29 cellular contexts compared by ENCODE assay signal in genomic region chr6:26186652-26187051, GRCh38.
DNase-seq lines count a peak whose midpoint lies in the region; ATAC-seq lines count a peak whose summit lies in the region.
"Had no signal": no experiment of that assay in that cellular context is flagged by ENCODE, and none has a peak within 500 bp of the region (broad histone marks: within the 10 kb centered on the region; RNA-seq: fewer than 3 reads in every experiment).

No MANE protein-coding gene starts in this region.

- H3K36me3 Mint-ChIP-seq in activated naive CD8-positive, alpha-beta T cell treated with anti-CD3 and anti-CD28 coated beads, Interleukin-2, amount 10 ng/mL, durations not matched to agents 7 days and 5 days: peaks cover 1% of the 10 kb centered on the region
- peaks cover 5% of the 10 kb centered on the region for H3K36me3 Mint-ChIP-seq in activated naive CD8-positive, alpha-beta T cell treated with anti-CD3 and anti-CD28 coated beads for 36 hours
- H3K36me3 Mint-ChIP-seq in stimulated activated memory B cell treated with anti-CD40 and anti-IgM and Interleukin-4, amounts not matched to agents 10 μg/mL and 1 μg/mL and 100 μg/mL, for 72 hours: no peaks in the 10 kb centered on the region
- H3K36me3 Mint-ChIP-seq: mesothelial cell of epicardium; naive thymus-derived CD4-positive, alpha-beta T cell had no signal

- no peaks in the 10 kb centered on the region for H3K9me3 Mint-ChIP-seq in activated naive CD8-positive, alpha-beta T cell treated with anti-CD3 and anti-CD28 coated beads, Interleukin-2, amount 10 ng/mL, durations not matched to agents 7 days and 5 days
- H3K9me3 Mint-ChIP-seq in activated naive CD8-positive, alpha-beta T cell treated with anti-CD3 and anti-CD28 coated beads for 36 hours: no peaks in the 10 kb centered on the region
- peaks cover 3% of the 10 kb centered on the region for H3K9me3 Mint-ChIP-seq in stimulated activated memory B cell treated with anti-CD40 and anti-IgM and Interleukin-4, amounts not matched to agents 10 μg/mL and 1 μg/mL and 100 μg/mL, for 72 hours
- H3K9me3 Mint-ChIP-seq: mesothelial cell of epicardium had no signal

- ATAC-seq in activated naive CD8-positive, alpha-beta T cell treated with anti-CD3 and anti-CD28 coated beads, Interleukin-2, amount 10 ng/mL, durations not matched to agents 7 days and 5 days (ENCODE audit: low read depth): no peak
- no peak for ATAC-seq in stimulated activated memory B cell treated with anti-CD40 and anti-IgM and Interleukin-4, amounts not matched to agents 10 μg/mL and 1 μg/mL and 100 μg/mL, for 72 hours
- ATAC-seq in GM21367 (IDR thresholded peaks at IDR 0.05; ENCODE audit: unreplicated experiment): no peak
- no peak for ATAC-seq in GM18517 (IDR thresholded peaks at IDR 0.05; ENCODE audit: unreplicated experiment)
- ATAC-seq: activated CD4-positive, alpha-beta T cell treated with anti-CD3 and anti-CD28 coated beads for 36 hours; esophagus mucosa; foreskin keratinocyte; left lung; naive thymus-derived CD4-positive, alpha-beta T cell; upper lobe of right lung had no signal

- POLR2A ChIA-PET in activated naive CD8-positive, alpha-beta T cell treated with anti-CD3 and anti-CD28 coated beads, Interleukin-2, amount 10 ng/mL, durations not matched to agents 7 days and 5 days (lab: Charles Lee): interaction anchor here (0.6 to 20.9 kb wide), 15 partner anchors 7 to 1621 kb away, joined by 3 to 1314 read pairs (median 15); a partner anchor contains a TSS

- no peak for DNase-seq in activated naive CD8-positive, alpha-beta T cell treated with anti-CD3 and anti-CD28 coated beads, Interleukin-2, amount 10 ng/mL, durations not matched to agents 7 days and 5 days
- DNase-seq in activated naive CD8-positive, alpha-beta T cell treated with anti-CD3 and anti-CD28 coated beads for 36 hours: no peak
- DNase-seq in SK-N-MC (ENCODE audit: low read depth, low spot score): no peak
- DNase-seq: activated CD4-positive, alpha-beta T cell treated with anti-CD3 and anti-CD28 coated beads for 36 hours; activated CD8-positive, alpha-beta memory T cell treated with anti-CD3 and anti-CD28 coated beads, Interleukin-2, amount 50 U/mL, for 4 hours; amniotic stem cell; C1 segment of cervical spinal cord; colonic mucosa; DND-41; effector memory CD4-positive, alpha-beta T cell; foreskin keratinocyte; left lung; naive thymus-derived CD4-positive, alpha-beta T cell; NCI-H2081; NCI-H446; Peyer's patch; retina; SJCRH30; stimulated activated CD4-positive, alpha-beta T cell treated with anti-CD3 and anti-CD28 coated beads, Interleukin-2, amount 100 ng/mL, for 24 hours; substantia nigra; upper lobe of right lung had no signal

- H3K27ac Mint-ChIP-seq in activated naive CD8-positive, alpha-beta T cell treated with anti-CD3 and anti-CD28 coated beads, Interleukin-2, amount 10 ng/mL, durations not matched to agents 7 days and 5 days: peak overlapping the region; percentile 61
- no peak overlapping the region for H3K27ac Mint-ChIP-seq in activated naive CD8-positive, alpha-beta T cell treated with anti-CD3 and anti-CD28 coated beads for 36 hours
- no peak overlapping the region for H3K27ac Mint-ChIP-seq in stimulated activated memory B cell treated with anti-CD40 and anti-IgM and Interleukin-4, amounts not matched to agents 10 μg/mL and 1 μg/mL and 100 μg/mL, for 72 hours

- no peak overlapping the region for H3K4me3 Mint-ChIP-seq in activated naive CD8-positive, alpha-beta T cell treated with anti-CD3 and anti-CD28 coated beads, Interleukin-2, amount 10 ng/mL, durations not matched to agents 7 days and 5 days
- H3K4me3 Mint-ChIP-seq in activated naive CD8-positive, alpha-beta T cell treated with anti-CD3 and anti-CD28 coated beads for 36 hours: no peak overlapping the region
- no peak overlapping the region for H3K4me3 Mint-ChIP-seq in stimulated activated memory B cell treated with anti-CD40 and anti-IgM and Interleukin-4, amounts not matched to agents 10 μg/mL and 1 μg/mL and 100 μg/mL, for 72 hours
- H3K4me3 Mint-ChIP-seq: activated CD4-positive, alpha-beta T cell treated with anti-CD3 and anti-CD28 coated beads for 36 hours had no signal

- H3K27me3 ChIP-seq in iPS-20b (ENCODE audit: insufficient read depth, low read length): no peaks in the 10 kb centered on the region
- H3K27me3 ChIP-seq: colonic mucosa, foreskin keratinocyte, Peyer's patch, SJCRH30 had no signal

- H3K9me3 ChIP-seq in SK-N-MC (ENCODE audit: low read depth, low read length): no peaks in the 10 kb centered on the region
- H3K9me3 ChIP-seq in iPS-20b (ENCODE audit: insufficient read depth, low read depth, low read length): no peaks in the 10 kb centered on the region
- H3K9me3 ChIP-seq: colonic mucosa, HAP-1, left lung, Peyer's patch, SJCRH30, upper lobe of right lung had no signal

- no peaks in the 10 kb centered on the region for H3K27me3 Mint-ChIP-seq in activated naive CD8-positive, alpha-beta T cell treated with anti-CD3 and anti-CD28 coated beads, Interleukin-2, amount 10 ng/mL, durations not matched to agents 7 days and 5 days
- H3K27me3 Mint-ChIP-seq in activated naive CD8-positive, alpha-beta T cell treated with anti-CD3 and anti-CD28 coated beads for 36 hours: peaks cover 7% of the 10 kb centered on the region
- no peaks in the 10 kb centered on the region for H3K27me3 Mint-ChIP-seq in stimulated activated memory B cell treated with anti-CD40 and anti-IgM and Interleukin-4, amounts not matched to agents 10 μg/mL and 1 μg/mL and 100 μg/mL, for 72 hours
- H3K27me3 Mint-ChIP-seq: activated CD4-positive, alpha-beta T cell treated with anti-CD3 and anti-CD28 coated beads for 36 hours had no signal

- H3K4me1 Mint-ChIP-seq in activated naive CD8-positive, alpha-beta T cell treated with anti-CD3 and anti-CD28 coated beads, Interleukin-2, amount 10 ng/mL, durations not matched to agents 7 days and 5 days: peaks cover 43% of the 10 kb centered on the region
- peaks cover 38% of the 10 kb centered on the region for H3K4me1 Mint-ChIP-seq in activated naive CD8-positive, alpha-beta T cell treated with anti-CD3 and anti-CD28 coated beads for 36 hours
- peaks cover 30% of the 10 kb centered on the region for H3K4me1 Mint-ChIP-seq in stimulated activated memory B cell treated with anti-CD40 and anti-IgM and Interleukin-4, amounts not matched to agents 10 μg/mL and 1 μg/mL and 100 μg/mL, for 72 hours

- no peak overlapping the region for H3K9ac ChIP-seq in SK-N-MC (ENCODE audit: insufficient read length)
- H3K9ac ChIP-seq in iPS-20b (ENCODE audit: low read depth, low read length): peak overlapping the region; percentile 100; the same call in 1 of the 2 replicates

- peaks cover 21% of the 10 kb centered on the region; the same call in 1 of the 2 replicates for H3K4me1 ChIP-seq in iPS-20b (ENCODE audit: insufficient read depth, low read length)
- H3K4me1 ChIP-seq: colonic mucosa, foreskin keratinocyte, SJCRH30 had no signal

- H3K4me3 ChIP-seq in SK-N-MC: no peak overlapping the region
- peak overlapping the region; percentile 97 for H3K4me3 ChIP-seq in iPS-20b (ENCODE audit: low read length)
- H3K4me3 ChIP-seq: colonic mucosa, HAP-1, left lung, Peyer's patch, SJCRH30, smooth muscle cell, upper lobe of right lung had no signal

- peak overlapping the region; percentile 96 for H3K27ac ChIP-seq in SK-N-MC
- H3K27ac ChIP-seq in iPS-20b (ENCODE audit: low read length): peak overlapping the region; percentile 99
- H3K27ac ChIP-seq: colonic mucosa, foreskin keratinocyte, left lung, Peyer's patch, SJCRH30, upper lobe of right lung had no signal

- no peaks in the 10 kb centered on the region for H3K36me3 ChIP-seq in SK-N-MC (ENCODE audit: insufficient read depth, low read length)
- no peaks in the 10 kb centered on the region for H3K36me3 ChIP-seq in iPS-20b (ENCODE audit: insufficient read depth, low read depth, low read length)
- H3K36me3 ChIP-seq: colonic mucosa, HAP-1, left lung, Peyer's patch, SJCRH30, upper lobe of right lung had no signal
